8 cellular contexts compared by ENCODE assay signal in genomic region chr17:77445908-77446535, GRCh38.
DNase-seq lines count a peak whose midpoint lies in the region; ATAC-seq and TF ChIP-seq lines count a peak whose summit lies in the region.

No MANE protein-coding gene starts in this region.

- peak; percentile 33 for ATAC-seq in activated CD4-positive, alpha-beta T cell treated with anti-CD3 and anti-CD28 coated beads for 36 hours
- no peak for ATAC-seq in gastrocnemius medialis
- ATAC-seq in HG02938 (IDR thresholded peaks at IDR 0.05; ENCODE audit: unreplicated experiment), result no peak

- POLR2A ChIA-PET in activated CD4-positive, alpha-beta T cell treated with anti-CD3 and anti-CD28 coated beads for 36 hours (lab: Charles Lee), result interaction anchor here (1.3 to 1.8 kb wide), 3 partner anchors 11 to 28 kb away, joined by 4 to 13 read pairs (median 5); no protein-coding TSS in a partner anchor

- intact Hi-C loops in activated CD4-positive, alpha-beta T cell treated with anti-CD3 and anti-CD28 coated beads for 36 hours (cut with DNase I, micrococcal nuclease), result loop anchor here (1.0 to 10.0 kb wide), 6 partner anchors 8 to 1299 kb away; no protein-coding TSS in a partner anchor
- intact Hi-C loops in gastrocnemius medialis (cut with DNase I; ENCODE audit: low total_unique reads), result no loop called here

- peak overlapping the region; percentile 95 for H3K27ac Mint-ChIP-seq in activated CD4-positive, alpha-beta T cell treated with anti-CD3 and anti-CD28 coated beads for 36 hours
- H3K27ac Mint-ChIP-seq in endothelial cell (ENCODE audit: unreplicated experiment), result peak overlapping the region; percentile 36

- CTCF ChIA-PET in activated CD4-positive, alpha-beta T cell treated with anti-CD3 and anti-CD28 coated beads for 36 hours (lab: Charles Lee), result interaction anchor here (0.6 to 2.8 kb wide), 4 partner anchors 8 to 115 kb away, joined by 3 to 11 read pairs (median 6); no protein-coding TSS in a partner anchor

- H3K4me1 ChIP-seq in gastrocnemius medialis, result peaks cover 40 to 44% of the 10 kb centered on the region in 2 donors

- in situ Hi-C loops in gastrocnemius medialis (cut with MboI; ENCODE audit: low sequenced_read_pairs in 4 of 4), result no loop called here

- no peak overlapping the region for H3K4me3 ChIP-seq in gastrocnemius medialis

- TF ChIP-seq POLR2A in gastrocnemius medialis (IDR thresholded peaks at IDR 0.05), result no peak

- H3K27ac ChIP-seq in gastrocnemius medialis, result peak overlapping the region; percentile 26 to 63 (median 43)

- peaks cover 90% of the 10 kb centered on the region for H3K4me1 Mint-ChIP-seq in activated CD4-positive, alpha-beta T cell treated with anti-CD3 and anti-CD28 coated beads for 36 hours
- H3K4me1 Mint-ChIP-seq in endothelial cell (ENCODE audit: unreplicated experiment), result peaks cover 78% of the 10 kb centered on the region

- H3K9me3 ChIP-seq in gastrocnemius medialis, result no peaks in the 10 kb centered on the region

- H3K36me3 Mint-ChIP-seq in activated CD4-positive, alpha-beta T cell treated with anti-CD3 and anti-CD28 coated beads for 36 hours (ENCODE audit: low read depth), result peaks cover 36% of the 10 kb centered on the region
- peaks cover 23% of the 10 kb centered on the region for H3K36me3 Mint-ChIP-seq in endothelial cell (ENCODE audit: low read depth, unreplicated experiment)

- peak overlapping the region; percentile 62 for H3K4me3 Mint-ChIP-seq in activated CD4-positive, alpha-beta T cell treated with anti-CD3 and anti-CD28 coated beads for 36 hours
- no peak overlapping the region for H3K4me3 Mint-ChIP-seq in endothelial cell (ENCODE audit: unreplicated experiment)

- TF ChIP-seq CTCF in endothelial cell (IDR thresholded peaks at IDR 0.05; ENCODE audit: unreplicated experiment) (no peak), gastrocnemius medialis (IDR thresholded peaks at IDR 0.05 in 4 of 5, conservative IDR thresholded peaks at IDR 0.05 in 1 of 5) (no peak)

- DNase-seq in activated CD4-positive, alpha-beta T cell treated with anti-CD3 and anti-CD28 coated beads for 36 hours, result peak; percentile 80
- no peak for DNase-seq in activated CD4-positive, alpha-beta T cell treated with anti-CD3 and anti-CD28 coated beads, Interleukin-2, amount 50 U/mL, for 1 hour
- DNase-seq in SW480 (ENCODE audit: low spot score), result peak; percentile 61
- DNase-seq in endothelial cell (ENCODE audit: low spot score), result peak; percentile 45
- no peak for DNase-seq in gastrocnemius medialis
- no peak for DNase-seq in DMS79 (lab: John Stamatoyannopoulos, UW)
- no peak for DNase-seq in NCI-H2081 treated with DMSO at 0.1 percent for 48 hours (lab: John Stamatoyannopoulos, UW)

- H3K27me3 ChIP-seq in gastrocnemius medialis, result no peaks in the 10 kb centered on the region

- no peaks in the 10 kb centered on the region for H3K36me3 ChIP-seq in gastrocnemius medialis

- H3K9me3 Mint-ChIP-seq in activated CD4-positive, alpha-beta T cell treated with anti-CD3 and anti-CD28 coated beads for 36 hours (ENCODE audit: low read depth), result no peaks in the 10 kb centered on the region
- H3K9me3 Mint-ChIP-seq in endothelial cell (ENCODE audit: unreplicated experiment), result no peaks in the 10 kb centered on the region

- H3K27me3 Mint-ChIP-seq in activated CD4-positive, alpha-beta T cell treated with anti-CD3 and anti-CD28 coated beads for 36 hours, result no peaks in the 10 kb centered on the region
- H3K27me3 Mint-ChIP-seq in endothelial cell (ENCODE audit: unreplicated experiment), result peaks cover 15% of the 10 kb centered on the region

Comparison
In these comparisons a context has a peak if more than half of its experiments do, and no peak if none do; other contexts are left out.
1. DNase-seq: peak in activated CD4-positive, alpha-beta T cell treated with anti-CD3 and anti-CD28 coated beads for 36 hours (single experiment), SW480 (single experiment) and endothelial cell (single experiment); none in activated CD4-positive, alpha-beta T cell treated with anti-CD3 and anti-CD28 coated beads, Interleukin-2, amount 50 U/mL, for 1 hour (single experiment), gastrocnemius medialis (0 of 2), DMS79 (single experiment) and NCI-H2081 treated with DMSO at 0.1 percent for 48 hours (single experiment).